1 cellular context compared by ENCODE assay signal in genomic region chr12:109764123-109764522, GRCh38.
TF ChIP-seq lines count a peak whose summit lies in the region.

No MANE protein-coding gene starts in this region.

TF ChIP-seq in K562, 482 proteins besides CTCF, POLR2A, EP300 and RAD21:
- TF ChIP-seq ZNF384 (IDR thresholded peaks at IDR 0.05; ENCODE audit: low read depth, low read length) (0 out of 2 replicates have a peak, but pooled peaks have one; percentile 26), SLC30A9 (CRISPR knock-in tag; IDR thresholded peaks at IDR 0.05) (no peak)
